21 cellular contexts compared by ENCODE assay signal in the genomic region with DNA sequence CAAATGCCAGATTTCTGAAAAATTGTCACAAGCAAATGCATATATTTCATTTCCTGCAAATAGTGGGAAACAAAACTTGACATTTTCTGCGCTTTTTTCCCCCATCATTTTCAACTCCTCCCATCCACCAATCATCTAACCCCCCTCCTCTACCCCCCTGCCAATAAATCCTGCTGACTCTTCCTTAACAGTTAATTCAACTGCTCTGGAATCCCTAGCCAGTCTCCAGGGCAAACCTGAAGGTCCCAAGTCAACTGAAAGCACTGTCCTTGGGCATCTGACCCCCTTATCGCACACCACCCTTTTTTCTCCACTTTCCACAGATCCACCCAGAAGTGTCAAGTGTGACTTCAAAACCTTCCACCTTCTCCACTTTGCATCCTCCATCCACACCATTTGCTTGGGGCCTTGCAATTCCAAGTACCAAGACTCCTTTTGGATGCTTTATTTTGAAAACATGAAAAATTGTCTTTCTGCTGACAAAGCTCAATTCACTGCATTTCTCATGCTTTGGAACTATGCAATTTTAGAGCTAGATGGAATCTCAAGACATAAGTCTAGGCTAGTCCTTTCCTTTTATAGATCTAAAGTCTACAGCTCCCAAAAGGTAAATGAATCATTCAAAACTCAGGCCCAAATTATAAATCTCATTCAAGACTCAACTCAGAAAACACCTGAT.
DNase-seq lines count a peak whose midpoint lies in the region; ATAC-seq, FAIRE-seq and TF ChIP-seq lines count a peak whose summit lies in the region.
"Had no signal": no experiment of that assay in that cellular context is flagged by ENCODE, and none has a peak within 500 bp of the region (broad histone marks: within the 10 kb centered on the region; RNA-seq: fewer than 3 reads in every experiment).

No MANE protein-coding gene starts in this region.

- peak; percentile 56 for ATAC-seq in GM23338
- ATAC-seq in K562: no peak
- no peak for ATAC-seq in HG02885 (IDR thresholded peaks at IDR 0.05; ENCODE audit: poor library complexity, unreplicated experiment)
- ATAC-seq in activated CD4-positive, CD25-positive, alpha-beta regulatory T cell treated with anti-CD3 and anti-CD28 coated beads, Interleukin-2, amount 50 U/mL, for 24 hours: no peak
- ATAC-seq in HG03135 (IDR thresholded peaks at IDR 0.05; ENCODE audit: unreplicated experiment): no peak
- ATAC-seq: CD8-positive, alpha-beta T cell; GM12878; HCT116; Panc1 had no signal

- DNase-seq in GM23338 (ENCODE audit: low spot score) (no peak), K562 (ENCODE audit: extremely low read depth in 1 of 4, low spot score in 3 of 4) (no peak), neural progenitor cell (ENCODE audit: low spot score) (no peak), retina (no peak)
- DNase-seq: CD8-positive, alpha-beta T cell; DND-41; KG1; NCI-H1105; NCI-H2029 treated with DMSO at 0.1 percent for 48 hours; NCI-H345; NCI-H524; NCI-H774 had no signal

- H3K4me1 Mint-ChIP-seq in GM23338: peaks cover 44% of the 10 kb centered on the region
- H3K4me1 Mint-ChIP-seq in IgD-negative memory B cell: peaks cover 38 to 63% (median 45%) of the 10 kb centered on the region in 3 donors
- no peaks in the 10 kb centered on the region for H3K4me1 Mint-ChIP-seq in neural progenitor cell

- no peak for TF ChIP-seq RAD21 in K562 (CRISPR knock-in tag; conservative IDR thresholded peaks at IDR 0.05 in 1 of 2, IDR thresholded peaks at IDR 0.05 in 1 of 2)

- H3F3A ChIP-seq in GM23338 (replicated peaks; ENCODE audit: low read depth) (no peaks in the 10 kb centered on the region), neural progenitor cell (ENCODE audit: low read depth) (no peaks in the 10 kb centered on the region)

- H3K36me3 ChIP-seq in GM23338 (ENCODE audit: insufficient read depth) (no peaks in the 10 kb centered on the region), K562 (ENCODE audit: control insufficient read depth, insufficient read depth, low read length) (no peaks in the 10 kb centered on the region), neural progenitor cell (no peaks in the 10 kb centered on the region)
- H3K36me3 ChIP-seq: BLaER1 treated with 17β-estradiol and CSF1 and Interleukin-3, amounts not matched to agents 10 nM and 100 nM; SJSA1 had no signal

- H3K9me3 Mint-ChIP-seq in GM23338 (peaks cover 2% of the 10 kb centered on the region; the same call in 2 of the 3 replicates), IgD-negative memory B cell (no peaks in the 10 kb centered on the region), neural progenitor cell (no peaks in the 10 kb centered on the region)
- H3K9me3 Mint-ChIP-seq: CD8-positive, alpha-beta T cell had no signal

- no peak overlapping the region for H2AFZ ChIP-seq in GM23338
- no peak overlapping the region for H2AFZ ChIP-seq in K562 (ENCODE audit: low read depth, low read length)
- peak overlapping the region; percentile 73 for H2AFZ ChIP-seq in neural progenitor cell (replicated peaks)

- H3K9ac ChIP-seq in K562 (ENCODE audit: insufficient read depth in 1 of 2, low read depth in 2 of 2, low read length in 2 of 2) (no peak overlapping the region), neural progenitor cell (no peak overlapping the region)
- H3K9ac ChIP-seq: BLaER1 treated with 17β-estradiol and CSF1 and Interleukin-3, amounts not matched to agents 10 nM and 100 nM had no signal

- intact Hi-C loops in K562 (cut with micrococcal nuclease): no loop called here

- peaks cover 10% of the 10 kb centered on the region; the same call in 2 of the 3 replicates for H3K36me3 Mint-ChIP-seq in GM23338 (ENCODE audit: low read depth)
- peaks cover 11% of the 10 kb centered on the region for H3K36me3 Mint-ChIP-seq in IgD-negative memory B cell
- H3K36me3 Mint-ChIP-seq in neural progenitor cell: no peaks in the 10 kb centered on the region
- H3K36me3 Mint-ChIP-seq: CD8-positive, alpha-beta T cell had no signal

- H3K4me1 ChIP-seq in GM23338 (ENCODE audit: insufficient read depth): peaks cover 39% of the 10 kb centered on the region
- no peaks in the 10 kb centered on the region for H3K4me1 ChIP-seq in K562 (replicated peaks in 1 of 2; ENCODE audit: control insufficient read depth in 2 of 2, insufficient read depth in 2 of 2, low read length in 2 of 2)
- H3K4me1 ChIP-seq in neural progenitor cell: peaks cover 6% of the 10 kb centered on the region
- H3K4me1 ChIP-seq: BLaER1 treated with 17β-estradiol and CSF1 and Interleukin-3, amounts not matched to agents 10 nM and 100 nM; SJSA1 had no signal

- POLR2A ChIA-PET in K562 (lab: Yijun Ruan, JAX): no interaction called here

- H3K4me3 ChIP-seq in GM23338 (no peak overlapping the region), K562 (no peak overlapping the region), neural progenitor cell (no peak overlapping the region)
- H3K4me3 ChIP-seq: BLaER1 treated with 17β-estradiol and CSF1 and Interleukin-3, amounts not matched to agents 10 nM and 100 nM; GM12878; SJSA1 had no signal

- H3K9me2 ChIP-seq in GM23338 (ENCODE audit: insufficient read depth): no peaks in the 10 kb centered on the region

- H3K27me3 ChIP-seq in GM23338 (ENCODE audit: insufficient read depth) (no peaks in the 10 kb centered on the region), K562 (ENCODE audit: control insufficient read depth in 2 of 2, insufficient read depth in 2 of 2, low read length in 2 of 2) (peaks cover 0 to 10% of the 10 kb centered on the region in 2 experiments; a peak in 1 of 5 replicates), neural progenitor cell (no peaks in the 10 kb centered on the region)
- H3K27me3 ChIP-seq: BLaER1 treated with 17β-estradiol and CSF1 and Interleukin-3, amounts not matched to agents 10 nM and 100 nM; SJSA1 had no signal

- no peak for FAIRE-seq in K562 (lab: Jason Lieb, UNC)
- FAIRE-seq: GM12878 had no signal

- in situ Hi-C loops in K562 (cut with MboI): no loop called here

- H3K4me3 Mint-ChIP-seq in GM23338 (no peak overlapping the region), IgD-negative memory B cell (no peak overlapping the region), neural progenitor cell (no peak overlapping the region)
- H3K4me3 Mint-ChIP-seq: CD8-positive, alpha-beta T cell had no signal

- H3K9me1 ChIP-seq in K562 (ENCODE audit: control insufficient read depth, insufficient read depth, low read length): no peaks in the 10 kb centered on the region

- peaks cover 3% of the 10 kb centered on the region for H3K27me3 Mint-ChIP-seq in GM23338 (ENCODE audit: insufficient read depth, low read depth, poor library complexity)
- no peaks in the 10 kb centered on the region for H3K27me3 Mint-ChIP-seq in IgD-negative memory B cell
- H3K27me3 Mint-ChIP-seq in neural progenitor cell (ENCODE audit: insufficient read depth, low read depth): no peaks in the 10 kb centered on the region

- TF ChIP-seq CTCF in GM23338 (conservative IDR thresholded peaks at IDR 0.05; ENCODE audit: low read depth in 2 of 2) (no peak), K562 (IDR thresholded peaks at IDR 0.05 in 2 of 3, conservative IDR thresholded peaks at IDR 0.05 in 1 of 3; ENCODE audit: insufficient read depth in 2 of 3, low read depth in 1 of 3, low read length in 3 of 3) (no peak), neural progenitor cell (IDR thresholded peaks at IDR 0.05) (no peak)

- TF ChIP-seq EP300 in K562 (IDR thresholded peaks at IDR 0.05; ENCODE audit: low read length): no peak

- no peak for TF ChIP-seq POLR2A in K562 (conservative IDR thresholded peaks at IDR 0.05)

- H3K27ac ChIP-seq in GM23338 (ENCODE audit: low read depth): no peak overlapping the region
- H3K27ac ChIP-seq in K562 (ENCODE audit: extremely low read depth, low read depth, low read length): no peak overlapping the region
- no peak overlapping the region for H3K27ac ChIP-seq in neural progenitor cell
- H3K27ac ChIP-seq: BLaER1 treated with 17β-estradiol and CSF1 and Interleukin-3, amounts not matched to agents 10 nM and 100 nM; SJSA1 had no signal

- CTCF ChIA-PET in K562 (lab: Yijun Ruan, JAX; ENCODE audit: low intra/inter-chr PET ratio): no interaction called here

- H3K27ac Mint-ChIP-seq in GM23338: peak overlapping the region; percentile 5; the same call in 1 of the 2 replicates
- H3K27ac Mint-ChIP-seq in IgD-negative memory B cell: peak overlapping the region in 2 of 3 donors; percentile 13 to 79
- no peak overlapping the region for H3K27ac Mint-ChIP-seq in neural progenitor cell
- H3K27ac Mint-ChIP-seq: CD8-positive, alpha-beta T cell had no signal

- H4K20me1 ChIP-seq in GM23338 (replicated peaks; ENCODE audit: insufficient read depth) (peaks cover 32% of the 10 kb centered on the region; the same call in 1 of the 2 replicates), K562 (replicated peaks; ENCODE audit: control insufficient read depth, insufficient read depth, low read length) (no peaks in the 10 kb centered on the region), neural progenitor cell (ENCODE audit: low read depth) (no peaks in the 10 kb centered on the region)
- H4K20me1 ChIP-seq: BLaER1 treated with 17β-estradiol and CSF1 and Interleukin-3, amounts not matched to agents 10 nM and 100 nM had no signal

- WGBS in K562 (ENCODE audit: insufficient coverage, low coverage, missing lambda C conversion rate): 0% methylated on average over 2 of the region's 2 CpGs

- H3K79me2 ChIP-seq in GM23338 (replicated peaks; ENCODE audit: insufficient read depth) (peaks cover 97% of the 10 kb centered on the region), K562 (ENCODE audit: control insufficient read depth, insufficient read depth, low read length) (no peaks in the 10 kb centered on the region), neural progenitor cell (ENCODE audit: low read depth) (no peaks in the 10 kb centered on the region)

- BruUV-seq in K562 (replicated peaks; lab: Mats Ljungman, UMichigan): no TSS peak

- H3K4me2 ChIP-seq in GM23338 (peak overlapping the region; percentile 39; the same call in 1 of the 2 replicates), K562 (ENCODE audit: insufficient read depth, low read length) (no peak overlapping the region), neural progenitor cell (no peak overlapping the region)
- H3K4me2 ChIP-seq: BLaER1 treated with 17β-estradiol and CSF1 and Interleukin-3, amounts not matched to agents 10 nM and 100 nM had no signal

- no peaks in the 10 kb centered on the region for H3K9me3 ChIP-seq in K562 (replicated peaks; ENCODE audit: control insufficient read depth, insufficient read depth, low read depth, low read length)
- no peaks in the 10 kb centered on the region for H3K9me3 ChIP-seq in neural progenitor cell (ENCODE audit: low read depth)
- H3K9me3 ChIP-seq: SJSA1 had no signal

TF ChIP-seq in GM23338, 12 proteins besides CTCF, POLR2A, EP300 and RAD21 (continues in another document):
- TF ChIP-seq ZNF114 (CRISPR knock-in tag; IDR thresholded peaks at IDR 0.05): no peak
- no peak for TF ChIP-seq NANOG (IDR thresholded peaks at IDR 0.05; ENCODE audit: borderline replicate concordance)

TF ChIP-seq in K562, 482 proteins besides CTCF, POLR2A, EP300 and RAD21 (continues in another document):
- TF ChIP-seq MYNN (IDR thresholded peaks at IDR 0.05) (no peak), MYNN (CRISPR knock-in tag; IDR thresholded peaks at IDR 0.05) (no peak), RCOR1 (IDR thresholded peaks at IDR 0.05; ENCODE audit: borderline replicate concordance in 1 of 2, low read depth in 2 of 2, low read length in 2 of 2) (no peak), MAFG (tag; conservative IDR thresholded peaks at IDR 0.05) (peak; percentile 48; the same call in 1 of the 2 replicates), TAF1 (IDR thresholded peaks at IDR 0.05; ENCODE audit: control insufficient read depth, extremely low read depth, insufficient read depth, low read length, severe bottlenecking) (no peak)
